Comparison of ENCODE assay signal across 10 cellular contexts in genomic region chr9:134642385-134643181, GRCh38. TPM values are rescaled to one million over a fixed set of nuclear protein-coding genes. Genes with fewer than 3 reads are reported as not detected.
DNase-seq lines count a peak whose midpoint lies in the region; ATAC-seq and TF ChIP-seq lines count a peak whose summit lies in the region.
"Had no signal": no experiment of that assay in that cellular context is flagged by ENCODE, and none has a peak within 500 bp of the region (broad histone marks: within the 10 kb centered on the region; RNA-seq: fewer than 3 reads in every experiment).

No MANE protein-coding gene starts in this region.

- peak overlapping the region; percentile 28 for H3K4me3 Mint-ChIP-seq in natural killer cell
- no peak overlapping the region for H3K4me3 Mint-ChIP-seq in natural killer cell treated with Interleukin-12 subunit alpha and Interleukin-12 subunit beta and Interleukin-15 and Interleukin-18, amount 100 ng/mL, for 72 hours
- H3K4me3 Mint-ChIP-seq in activated CD8-positive, alpha-beta T cell treated with anti-CD3 and anti-CD28 coated beads for 36 hours = no peak overlapping the region

- TF ChIP-seq CTCF in natural killer cell (IDR thresholded peaks at IDR 0.05) = no peak
- no peak for TF ChIP-seq CTCF in activated CD8-positive, alpha-beta T cell treated with anti-CD3 and anti-CD28 coated beads for 36 hours (IDR thresholded peaks at IDR 0.05)

- H3K9me3 Mint-ChIP-seq in natural killer cell = no peaks in the 10 kb centered on the region
- H3K9me3 Mint-ChIP-seq in natural killer cell treated with Interleukin-12 subunit alpha and Interleukin-12 subunit beta and Interleukin-15 and Interleukin-18, amount 100 ng/mL, for 72 hours = no peaks in the 10 kb centered on the region
- no peaks in the 10 kb centered on the region for H3K9me3 Mint-ChIP-seq in activated CD8-positive, alpha-beta T cell treated with anti-CD3 and anti-CD28 coated beads for 36 hours

- H3K4me1 ChIP-seq in esophagus (ENCODE audit: control insufficient read depth in 2 of 2, insufficient read depth in 2 of 2, low read length in 1 of 2) = peaks cover 5 to 20% of the 10 kb centered on the region in 2 donors
- peaks cover 13 to 33% of the 10 kb centered on the region in 2 donors for H3K4me1 ChIP-seq in muscle layer of duodenum (ENCODE audit: control insufficient read depth in 1 of 2, insufficient read depth in 2 of 2, low read length in 2 of 2)

- H3K4me1 Mint-ChIP-seq in natural killer cell = no peaks in the 10 kb centered on the region
- H3K4me1 Mint-ChIP-seq in natural killer cell treated with Interleukin-12 subunit alpha and Interleukin-12 subunit beta and Interleukin-15 and Interleukin-18, amount 100 ng/mL, for 72 hours (ENCODE audit: low read depth in 2 of 2) = no peaks in the 10 kb centered on the region
- no peaks in the 10 kb centered on the region for H3K4me1 Mint-ChIP-seq in activated CD8-positive, alpha-beta T cell treated with anti-CD3 and anti-CD28 coated beads for 36 hours (ENCODE audit: low read depth)

- DNase-seq in natural killer cell (no peak), cerebellum (ENCODE audit: low spot score) (no peak)
- no peak for DNase-seq in natural killer cell treated with Interleukin-12 subunit alpha and Interleukin-12 subunit beta and Interleukin-15 and Interleukin-18, amount 100 ng/mL, for 72 hours (ENCODE audit: low spot score)
- no peak for DNase-seq in activated CD8-positive, alpha-beta T cell treated with anti-CD3 and anti-CD28 coated beads for 36 hours
- DNase-seq: DMS53 had no signal

- H3K9me3 ChIP-seq in esophagus (ENCODE audit: control insufficient read depth in 2 of 2, insufficient read depth in 1 of 2, low read depth in 1 of 2, low read length in 1 of 2) (no peaks in the 10 kb centered on the region), muscle layer of duodenum (ENCODE audit: control insufficient read depth in 1 of 2, low read length in 2 of 2) (no peaks in the 10 kb centered on the region)

- no peaks in the 10 kb centered on the region for H3K36me3 Mint-ChIP-seq in natural killer cell
- no peaks in the 10 kb centered on the region for H3K36me3 Mint-ChIP-seq in natural killer cell treated with Interleukin-12 subunit alpha and Interleukin-12 subunit beta and Interleukin-15 and Interleukin-18, amount 100 ng/mL, for 72 hours
- H3K36me3 Mint-ChIP-seq in activated CD8-positive, alpha-beta T cell treated with anti-CD3 and anti-CD28 coated beads for 36 hours (ENCODE audit: low read depth) = no peaks in the 10 kb centered on the region

- CTCF ChIA-PET in activated CD8-positive, alpha-beta T cell treated with anti-CD3 and anti-CD28 coated beads for 36 hours (lab: Charles Lee) = no interaction called here

- peak overlapping the region; percentile 80 to 87 for H3K27ac ChIP-seq in esophagus (ENCODE audit: low read depth in 2 of 2, low read length in 1 of 2)
- peak overlapping the region; percentile 78 for H3K27ac ChIP-seq in muscle layer of duodenum (ENCODE audit: low read length)

- 7% methylated on average over 35 to 37 of the region's 37 CpGs for WGBS in esophagus, 2 donors

- H3K27me3 Mint-ChIP-seq in natural killer cell (ENCODE audit: low read depth in 2 of 2) = peaks cover 12 to 14% of the 10 kb centered on the region in 2 donors
- H3K27me3 Mint-ChIP-seq in natural killer cell treated with Interleukin-12 subunit alpha and Interleukin-12 subunit beta and Interleukin-15 and Interleukin-18, amount 100 ng/mL, for 72 hours = peaks cover 0 to 5% of the 10 kb centered on the region in 2 donors
- H3K27me3 Mint-ChIP-seq in activated CD8-positive, alpha-beta T cell treated with anti-CD3 and anti-CD28 coated beads for 36 hours = peaks cover 19% of the 10 kb centered on the region

- H3K27me3 ChIP-seq in esophagus (ENCODE audit: control insufficient read depth in 1 of 2, insufficient read depth in 2 of 2, low read length in 2 of 2) = no peaks in the 10 kb centered on the region
- H3K27me3 ChIP-seq in muscle layer of duodenum (ENCODE audit: low read depth, low read length) = no peaks in the 10 kb centered on the region

- ATAC-seq in natural killer cell (no peak), GM19452 (IDR thresholded peaks at IDR 0.05; ENCODE audit: unreplicated experiment) (no peak), GM18907 (IDR thresholded peaks at IDR 0.05; ENCODE audit: unreplicated experiment) (no peak)
- no peak for ATAC-seq in natural killer cell treated with Interleukin-12 subunit alpha and Interleukin-12 subunit beta and Interleukin-15 and Interleukin-18, amount 100 ng/mL, for 72 hours
- ATAC-seq in activated CD8-positive, alpha-beta T cell treated with anti-CD3 and anti-CD28 coated beads for 36 hours = no peak
- ATAC-seq: K562 had no signal

- POLR2A ChIA-PET in activated CD8-positive, alpha-beta T cell treated with anti-CD3 and anti-CD28 coated beads for 36 hours (lab: Charles Lee) = no interaction called here

- no peak overlapping the region for H3K27ac Mint-ChIP-seq in natural killer cell
- no peak overlapping the region for H3K27ac Mint-ChIP-seq in natural killer cell treated with Interleukin-12 subunit alpha and Interleukin-12 subunit beta and Interleukin-15 and Interleukin-18, amount 100 ng/mL, for 72 hours
- no peak overlapping the region for H3K27ac Mint-ChIP-seq in activated CD8-positive, alpha-beta T cell treated with anti-CD3 and anti-CD28 coated beads for 36 hours

- intact Hi-C loops in natural killer cell (cut with micrococcal nuclease) = no loop called here
- intact Hi-C loops in activated CD8-positive, alpha-beta T cell treated with anti-CD3 and anti-CD28 coated beads for 36 hours (cut with micrococcal nuclease) = no loop called here

- H3K4me3 ChIP-seq in esophagus (ENCODE audit: low read depth in 1 of 2, low read length in 2 of 2) (peak overlapping the region; percentile 43 to 65), muscle layer of duodenum (ENCODE audit: low read depth in 1 of 2, low read length in 2 of 2) (peak overlapping the region; percentile 68 to 77)
- H3K4me3 ChIP-seq: K562 had no signal

- no peaks in the 10 kb centered on the region for H3K36me3 ChIP-seq in esophagus (ENCODE audit: control insufficient read depth in 2 of 2, insufficient read depth in 2 of 2, low read length in 1 of 2)
- H3K36me3 ChIP-seq in muscle layer of duodenum (ENCODE audit: control insufficient read depth in 1 of 2, insufficient read depth in 2 of 2, low read length in 2 of 2) = peaks cover 0 to 3% of the 10 kb centered on the region in 2 donors

RNA-seq across cellular contexts. Expression of gene COL5A1, which starts 1.0 kb away (rescaled TPM):
- under 1 TPM; 0.11 to 0.28 (median 0.23) TPM for total RNA-seq in natural killer cell
- total RNA-seq in natural killer cell treated with Interleukin-12 subunit alpha and Interleukin-12 subunit beta and Interleukin-15 and Interleukin-18, amount 100 ng/mL, for 72 hours = not detected
- polyA plus RNA-seq in esophagus = 1 to 10 TPM; 3.5 to 7.6 TPM
- total RNA-seq in activated CD8-positive, alpha-beta T cell treated with anti-CD3 and anti-CD28 coated beads for 36 hours = under 1 TPM; 0.29 to 0.34 TPM
- 27.7 TPM for total RNA-seq in cerebellum

Comparison
In these comparisons a context has a peak if more than half of its experiments do, and no peak if none do; other contexts are left out.
1. RNA of gene COL5A1, which starts 1.0 kb away (total RNA-seq): 27.7 TPM in cerebellum (single experiment); 0.29 to 0.34 TPM in activated CD8-positive, alpha-beta T cell treated with anti-CD3 and anti-CD28 coated beads for 36 hours, 0.11 to 0.28 TPM in natural killer cell and not detected in natural killer cell treated with Interleukin-12 subunit alpha and Interleukin-12 subunit beta and Interleukin-15 and Interleukin-18, amount 100 ng/mL, for 72 hours; every median in the first group is over 10 times any median in the second.